ENCODE assay signal across 17 cellular contexts in the genomic region with DNA sequence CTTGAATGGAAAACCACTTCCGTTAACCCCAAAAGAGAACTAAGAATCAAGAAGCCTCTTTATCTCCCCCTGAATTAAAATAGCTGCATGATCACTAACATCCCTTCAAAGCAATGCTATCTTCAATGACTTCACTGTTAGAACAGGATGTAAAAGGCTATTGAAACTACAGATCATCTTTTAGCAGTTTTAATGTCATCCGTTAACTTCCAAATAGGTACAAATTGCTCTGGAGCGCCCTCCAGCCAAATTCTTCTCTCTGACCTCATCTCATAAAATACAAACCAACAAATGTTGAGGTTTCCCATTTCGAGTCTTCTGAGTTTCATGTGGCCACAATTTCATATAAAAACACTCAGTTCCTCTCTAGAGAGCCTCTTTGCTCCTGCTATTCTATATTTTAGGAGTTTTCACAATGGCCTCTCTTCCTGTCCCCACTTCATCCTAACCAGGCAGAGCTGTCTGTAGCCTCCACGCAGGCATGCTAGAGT. TPM values are rescaled to one million over a fixed set of nuclear protein-coding genes. Genes with fewer than 3 reads are reported as not detected.
DNase-seq lines count a peak whose midpoint lies in the region; ATAC-seq, FAIRE-seq and TF ChIP-seq lines count a peak whose summit lies in the region.
"Had no signal": no experiment of that assay in that cellular context is flagged by ENCODE, and none has a peak within 500 bp of the region (broad histone marks: within the 10 kb centered on the region; RNA-seq: fewer than 3 reads in every experiment).

No MANE protein-coding gene starts in this region.

- DNase-seq in stimulated activated naive CD8-positive, alpha-beta T cell treated with anti-CD3 and anti-CD28 coated beads, Interleukin-15, amount 100 ng/mL, for 72 hours = no peak
- no peak for DNase-seq in stimulated activated naive CD8-positive, alpha-beta T cell treated with anti-CD3 and anti-CD28 coated beads, Interleukin-15, Interleukin-2, amounts not matched to agents 100 U/mL and 50 U/mL, for 24 hours
- DNase-seq in GM12878 (ENCODE audit: low read depth, low spot score) (no peak), thyroid gland (no peak), neural progenitor cell (ENCODE audit: low spot score) (no peak)
- DNase-seq in CD8-positive, alpha-beta memory T cell = no peak
- DNase-seq: ACHN; activated CD4-positive, alpha-beta T cell treated with anti-CD3 and anti-CD28 coated beads, Interleukin-2, amount 10 ng/mL, durations not matched to agents 7 days and 5 days; activated effector memory CD4-positive, alpha-beta T cell treated with Interleukin-2 at 50 U/mL for 16 hours; DMS153; Karpas-422; T-cell; uterus had no signal

- H3K9me3 ChIP-seq in GM12878 (replicated peaks; ENCODE audit: control insufficient read depth, insufficient read depth, low read length) (no peaks in the 10 kb centered on the region), thyroid gland (no peaks in the 10 kb centered on the region), neural progenitor cell (ENCODE audit: low read depth) (no peaks in the 10 kb centered on the region)
- no peaks in the 10 kb centered on the region for H3K9me3 ChIP-seq in CD8-positive, alpha-beta memory T cell (ENCODE audit: low read length)
- H3K9me3 ChIP-seq: uterus had no signal

- peak overlapping the region; percentile 36; the same call in 1 of the 2 replicates for H3K9ac ChIP-seq in GM12878 (ENCODE audit: control insufficient read depth, insufficient read depth, low read length)
- H3K9ac ChIP-seq in neural progenitor cell = no peak overlapping the region
- H3K9ac ChIP-seq: parathyroid adenoma had no signal

- in situ Hi-C loops in GM12878 (cut with MboI) = no loop called here

- no peak overlapping the region for H3K27ac Mint-ChIP-seq in stimulated activated naive CD8-positive, alpha-beta T cell treated with anti-CD3 and anti-CD28 coated beads, Interleukin-15, amount 100 ng/mL, for 72 hours
- no peak overlapping the region for H3K27ac Mint-ChIP-seq in neural progenitor cell
- H3K27ac Mint-ChIP-seq in CD8-positive, alpha-beta memory T cell = no peak overlapping the region
- H3K27ac Mint-ChIP-seq: activated CD4-positive, alpha-beta T cell treated with anti-CD3 and anti-CD28 coated beads, Interleukin-2, amount 10 ng/mL, durations not matched to agents 7 days and 5 days; memory B cell; T-cell had no signal

- TF ChIP-seq RAD21 in GM12878 (IDR thresholded peaks at IDR 0.05; ENCODE audit: insufficient read depth, low read depth, low read length) = peak; percentile 33; the same call in 1 of the 2 replicates

- H3K4me1 ChIP-seq in GM12878 (ENCODE audit: control insufficient read depth, insufficient read depth, low read length) (peaks cover 51% of the 10 kb centered on the region), thyroid gland (no peaks in the 10 kb centered on the region), neural progenitor cell (peaks cover 6% of the 10 kb centered on the region)
- H3K4me1 ChIP-seq in CD8-positive, alpha-beta memory T cell (ENCODE audit: insufficient read depth, low read length) = no peaks in the 10 kb centered on the region
- H3K4me1 ChIP-seq: uterus had no signal

- no peak for TF ChIP-seq POLR2A in GM12878 (IDR thresholded peaks at IDR 0.05; ENCODE audit: low read depth, low read length)
- no peak for TF ChIP-seq POLR2A in thyroid gland (IDR thresholded peaks at IDR 0.05)

- H3F3A ChIP-seq in neural progenitor cell (ENCODE audit: low read depth) = no peaks in the 10 kb centered on the region

- H4K20me1 ChIP-seq in GM12878 (ENCODE audit: control insufficient read depth, insufficient read depth) (no peaks in the 10 kb centered on the region), neural progenitor cell (ENCODE audit: low read depth) (no peaks in the 10 kb centered on the region)

- TF ChIP-seq EP300 in GM12878 (IDR thresholded peaks at IDR 0.05; ENCODE audit: borderline replicate concordance in 1 of 2, control insufficient read depth in 1 of 2, low read depth in 2 of 2, low read length in 2 of 2) = peak in 1 of 2 experiments; percentile 52; a peak in 1 of 4 replicates

- SMC1A ChIA-PET in GM12878 (lab: Charles Lee; ENCODE audit: uncharacterized antibody, unreplicated experiment) = interaction anchor here (0.7 to 10.7 kb wide), 14 partner anchors 11 to 146 kb away, joined by 3 to 169 read pairs (median 6); partner anchors contain the start of gene B4GALT6

- CTCF ChIA-PET in GM12878 (lab: Yijun Ruan, JAX) = interaction anchor here (0.8 to 10.0 kb wide), 14 partner anchors 8 to 174 kb away, joined by 3 to 135 read pairs (median 4); partner anchors contain the start of genes B4GALT6 and DSG2
- CTCF ChIA-PET in CD8-positive, alpha-beta memory T cell (lab: Charles Lee) = no interaction called here

- H3K4me1 Mint-ChIP-seq in stimulated activated naive CD8-positive, alpha-beta T cell treated with anti-CD3 and anti-CD28 coated beads, Interleukin-15, amount 100 ng/mL, for 72 hours = peaks cover 22% of the 10 kb centered on the region
- peaks cover 7% of the 10 kb centered on the region for H3K4me1 Mint-ChIP-seq in neural progenitor cell
- peaks cover 0 to 6% (median 0%) of the 10 kb centered on the region in 3 donors for H3K4me1 Mint-ChIP-seq in CD8-positive, alpha-beta memory T cell
- H3K4me1 Mint-ChIP-seq: memory B cell had no signal

- peak overlapping the region; percentile 4; the same call in 1 of the 2 replicates for H3K4me3 ChIP-seq in GM12878
- H3K4me3 ChIP-seq in thyroid gland (replicated peaks in 1 of 3) = no peak overlapping the region
- no peak overlapping the region for H3K4me3 ChIP-seq in neural progenitor cell
- H3K4me3 ChIP-seq in CD8-positive, alpha-beta memory T cell (ENCODE audit: low read length) = no peak overlapping the region
- H3K4me3 ChIP-seq: uterus had no signal

- H3K27me3 Mint-ChIP-seq in stimulated activated naive CD8-positive, alpha-beta T cell treated with anti-CD3 and anti-CD28 coated beads, Interleukin-15, amount 100 ng/mL, for 72 hours = peaks cover 36% of the 10 kb centered on the region
- no peaks in the 10 kb centered on the region for H3K27me3 Mint-ChIP-seq in neural progenitor cell (ENCODE audit: insufficient read depth, low read depth)
- H3K27me3 Mint-ChIP-seq in CD8-positive, alpha-beta memory T cell = peaks cover 3 to 10% of the 10 kb centered on the region in 2 donors

- H3K27me3 ChIP-seq in GM12878 (replicated peaks in 1 of 2; ENCODE audit: control insufficient read depth in 2 of 2, insufficient read depth in 2 of 2, low read length in 1 of 2) (no peaks in the 10 kb centered on the region), thyroid gland (no peaks in the 10 kb centered on the region), neural progenitor cell (no peaks in the 10 kb centered on the region)
- no peaks in the 10 kb centered on the region for H3K27me3 ChIP-seq in CD8-positive, alpha-beta memory T cell (ENCODE audit: insufficient read depth, low read length, poor library complexity, severe bottlenecking)
- H3K27me3 ChIP-seq: uterus had no signal

- peaks cover 34% of the 10 kb centered on the region for H3K79me2 ChIP-seq in GM12878 (ENCODE audit: control insufficient read depth, insufficient read depth, low read length)
- no peaks in the 10 kb centered on the region for H3K79me2 ChIP-seq in neural progenitor cell (ENCODE audit: low read depth)

- RAD21 ChIA-PET in GM12878 (lab: Charles Lee; ENCODE audit: unreplicated experiment) = interaction anchor here (0.5 to 11.8 kb wide), 13 partner anchors 11 to 146 kb away, joined by 3 to 168 read pairs (median 4); partner anchors contain the start of gene B4GALT6

- peak overlapping the region; percentile 88 for H3K27ac ChIP-seq in GM12878 (ENCODE audit: control insufficient read depth, insufficient read depth)
- H3K27ac ChIP-seq in thyroid gland = no peak overlapping the region
- H3K27ac ChIP-seq in neural progenitor cell = no peak overlapping the region
- no peak overlapping the region for H3K27ac ChIP-seq in CD8-positive, alpha-beta memory T cell (ENCODE audit: low read depth, low read length)
- H3K27ac ChIP-seq: parathyroid adenoma, uterus had no signal

- no TSS peak for BruUV-seq in GM12878 (replicated peaks; lab: Mats Ljungman, UMichigan)

- WGBS in GM12878 (ENCODE audit: insufficient coverage, insufficient replicate concordance, low lambda C conversion rate, missing lambda C conversion rate) = 64% methylated on average over 5 of the region's 5 CpGs
- 77 to 80% methylated on average over 5 of the region's 5 CpGs for WGBS in thyroid gland, 2 donors

- POLR2A ChIA-PET in GM12878 (lab: Charles Lee) = interaction anchor here (1.2 to 4.3 kb wide), 6 partner anchors 11 to 39 kb away, joined by 3 to 60 read pairs (median 6); no protein-coding TSS in a partner anchor
- POLR2A ChIA-PET in CD8-positive, alpha-beta memory T cell (lab: Charles Lee) = no interaction called here

- H3K9me3 Mint-ChIP-seq in stimulated activated naive CD8-positive, alpha-beta T cell treated with anti-CD3 and anti-CD28 coated beads, Interleukin-15, amount 100 ng/mL, for 72 hours = no peaks in the 10 kb centered on the region
- H3K9me3 Mint-ChIP-seq in neural progenitor cell = no peaks in the 10 kb centered on the region
- no peaks in the 10 kb centered on the region for H3K9me3 Mint-ChIP-seq in CD8-positive, alpha-beta memory T cell
- H3K9me3 Mint-ChIP-seq: activated CD4-positive, alpha-beta T cell treated with anti-CD3 and anti-CD28 coated beads, Interleukin-2, amount 10 ng/mL, durations not matched to agents 7 days and 5 days; memory B cell; T-cell had no signal

- peak; percentile 7 to 39 (median 35); a peak in 3 of 6 replicates for TF ChIP-seq CTCF in GM12878 (IDR thresholded peaks at IDR 0.05 in 2 of 3, conservative IDR thresholded peaks at IDR 0.05 in 1 of 3; ENCODE audit: control insufficient read depth in 2 of 3, extremely low read depth in 1 of 3, insufficient read depth in 1 of 3, low read depth in 3 of 3, low read length in 3 of 3)
- no peak for TF ChIP-seq CTCF in thyroid gland (IDR thresholded peaks at IDR 0.05)
- no peak for TF ChIP-seq CTCF in neural progenitor cell (IDR thresholded peaks at IDR 0.05)

- peak overlapping the region; percentile 25 to 53 for H3K4me3 Mint-ChIP-seq in stimulated activated naive CD8-positive, alpha-beta T cell treated with anti-CD3 and anti-CD28 coated beads, Interleukin-15, amount 100 ng/mL, for 72 hours
- no peak overlapping the region for H3K4me3 Mint-ChIP-seq in neural progenitor cell
- no peak overlapping the region for H3K4me3 Mint-ChIP-seq in CD8-positive, alpha-beta memory T cell
- H3K4me3 Mint-ChIP-seq: activated CD4-positive, alpha-beta T cell treated with anti-CD3 and anti-CD28 coated beads, Interleukin-2, amount 10 ng/mL, durations not matched to agents 7 days and 5 days; memory B cell; T-cell had no signal

- intact Hi-C loops in GM12878 (cut with micrococcal nuclease; ENCODE audit: unreplicated experiment) = loop anchor here (2.0 to 5.0 kb wide), 2 partner anchors 38 to 146 kb away; partner anchors contain the start of gene B4GALT6
- intact Hi-C loops in thyroid gland (cut with DNase I) = no loop called here

- peak; percentile 63 for ATAC-seq in stimulated activated naive CD8-positive, alpha-beta T cell treated with anti-CD3 and anti-CD28 coated beads, Interleukin-15, amount 100 ng/mL, for 72 hours
- ATAC-seq in stimulated activated naive CD8-positive, alpha-beta T cell treated with anti-CD3 and anti-CD28 coated beads, Interleukin-15, Interleukin-2, amounts not matched to agents 100 U/mL and 50 U/mL, for 24 hours = no peak
- ATAC-seq in HG03457 (IDR thresholded peaks at IDR 0.05; ENCODE audit: unreplicated experiment) (peak; percentile 29), GM12878 (peak; percentile 40), HG02884 (IDR thresholded peaks at IDR 0.05; ENCODE audit: unreplicated experiment) (no peak)
- ATAC-seq: T-cell had no signal

- peak; percentile 49 for FAIRE-seq in GM12878 (lab: Jason Lieb, UNC)

- no peaks in the 10 kb centered on the region for H3K36me3 Mint-ChIP-seq in neural progenitor cell
- no peaks in the 10 kb centered on the region for H3K36me3 Mint-ChIP-seq in CD8-positive, alpha-beta memory T cell
- H3K36me3 Mint-ChIP-seq: memory B cell, T-cell had no signal

- H2AFZ ChIP-seq in GM12878 (ENCODE audit: control insufficient read depth, low read depth, low read length) (peak overlapping the region; percentile 19; the same call in 1 of the 2 replicates), neural progenitor cell (replicated peaks) (no peak overlapping the region)
- H2AFZ ChIP-seq: parathyroid adenoma had no signal

- peak overlapping the region; percentile 70 for H3K4me2 ChIP-seq in GM12878 (ENCODE audit: control insufficient read depth, insufficient read depth)
- no peak overlapping the region for H3K4me2 ChIP-seq in neural progenitor cell

- H3K36me3 ChIP-seq in GM12878 (ENCODE audit: control insufficient read depth in 2 of 2, insufficient read depth in 2 of 2, low read length in 1 of 2) = 0 out of 4 replicates have a peak, but pooled peaks cover 0 to 5% of the 10 kb centered on the region in 2 experiments
- H3K36me3 ChIP-seq in thyroid gland = no peaks in the 10 kb centered on the region
- H3K36me3 ChIP-seq in neural progenitor cell = no peaks in the 10 kb centered on the region
- H3K36me3 ChIP-seq in CD8-positive, alpha-beta memory T cell (ENCODE audit: insufficient read depth, low read length) = no peaks in the 10 kb centered on the region
- H3K36me3 ChIP-seq: uterus had no signal

RNA-seq across cellular contexts. Expression of gene B4GALT6, which starts 38.0 kb away (rescaled TPM):
- 40.1 and 41.4 TPM in 2 replicates for total RNA-seq in GM12878 (2013; cell fraction: nucleolus; rRNA removed)
- total RNA-seq in GM12878 (2014; rRNA removed) (14.8 and 17.8 TPM in 2 replicates), GM12878 (2014; rRNA removed; fragmentation: Illumina TruSeq; extraction: Trizol) (20.8 and 21.9 TPM in 2 replicates), GM12878 (2021) (43.0 and 44.5 TPM in 2 replicates), thyroid gland (1 to 10 TPM; 1.3 to 2.6 (median 2.5) TPM), neural progenitor cell (ENCODE audit: low replicate concordance) (11.2 and 16.3 TPM in 2 replicates)
- polyA plus RNA-seq in GM12878 (2011; ENCODE audit: low read depth) = 6.5 TPM
- polyA plus RNA-seq in GM12878 (2011; rRNA removed) (47.4 and 82.7 TPM in 2 replicates), GM12878 (2014; fragmentation: Illumina TruSeq; extraction: Trizol) (35.7 and 48.3 TPM in 2 replicates), GM12878 (2014; fragmentation: Nextera tagmentation; extraction: Ambion mirVana) (10 to 100 TPM; 13.4 to 14.1 TPM), GM12878 (2014; rRNA removed) (20.2 and 21.3 TPM in 2 replicates), GM12878 (2016; fragmentation: Nextera tagmentation; extraction: Ambion mirVana) (10 to 100 TPM; 11.9 to 13.6 TPM)
- polyA plus RNA-seq in GM12878 (2011; cell fraction: cytosol; rRNA removed) = 11.0 and 15.6 TPM in 2 replicates
- polyA plus RNA-seq in GM12878 (2011; cell fraction: nucleus; rRNA removed) = 32.3 and 32.5 TPM in 2 replicates
- polyA plus RNA-seq in GM12878 (2012) = 18.1 and 21.1 TPM in 2 replicates
- 26.6 and 46.6 TPM in 2 replicates for polyA minus RNA-seq in GM12878 (2011; rRNA and poly(A)+ RNA removed)
- polyA minus RNA-seq in GM12878 (2011; cell fraction: cytosol; rRNA and poly(A)+ RNA removed) = 24.7 and 28.3 TPM in 2 replicates
- 15.2 and 19.9 TPM in 2 replicates for polyA minus RNA-seq in GM12878 (2011; cell fraction: nucleus; rRNA and poly(A)+ RNA removed)
- total RNA-seq in CD8-positive, alpha-beta memory T cell = 1 to 10 TPM; 3.4 to 5.1 TPM
- 0.18 TPM for polyA plus RNA-seq in CD8-positive, alpha-beta memory T cell

RNA-seq across cellular contexts. Expression of gene TTR, which starts 54.7 kb away (rescaled TPM):
- total RNA-seq in GM12878 (2013; cell fraction: nucleolus; rRNA removed) = not detected in 2 replicates
- not detected in 2 replicates for total RNA-seq in GM12878 (2014; rRNA removed)
- total RNA-seq in GM12878 (2014; rRNA removed; fragmentation: Illumina TruSeq; extraction: Trizol) = not detected in 2 replicates
- 0.93 and 1.2 TPM in 2 replicates for total RNA-seq in GM12878 (2021)
- not detected for polyA plus RNA-seq in GM12878 (2011; ENCODE audit: low read depth)
- not detected in 2 replicates for polyA plus RNA-seq in GM12878 (2011; rRNA removed)
- polyA plus RNA-seq in GM12878 (2011; cell fraction: cytosol; rRNA removed) = not detected in 2 replicates
- polyA plus RNA-seq in GM12878 (2011; cell fraction: nucleus; rRNA removed) = not detected in 2 replicates
- polyA plus RNA-seq in GM12878 (2012) = not detected in 2 replicates
- not detected in 2 replicates for polyA plus RNA-seq in GM12878 (2014; fragmentation: Illumina TruSeq; extraction: Trizol)
- polyA plus RNA-seq in GM12878 (2014; fragmentation: Nextera tagmentation; extraction: Ambion mirVana) = under 1 TPM in 1 of 2 experiments, not detected in 1; 0.05 TPM
- polyA plus RNA-seq in GM12878 (2014; rRNA removed) = not detected in 2 replicates
- not detected for polyA plus RNA-seq in GM12878 (2016; fragmentation: Nextera tagmentation; extraction: Ambion mirVana)
- polyA minus RNA-seq in GM12878 (2011; rRNA and poly(A)+ RNA removed) = not detected in 2 replicates
- not detected in 2 replicates for polyA minus RNA-seq in GM12878 (2011; cell fraction: cytosol; rRNA and poly(A)+ RNA removed)
- polyA minus RNA-seq in GM12878 (2011; cell fraction: nucleus; rRNA and poly(A)+ RNA removed) = not detected in 2 replicates
- not detected for total RNA-seq in thyroid gland
- total RNA-seq in neural progenitor cell (ENCODE audit: low replicate concordance) = 1.8 TPM in 1 of 2 replicates, not detected in the other
- total RNA-seq in CD8-positive, alpha-beta memory T cell = not detected
- not detected for polyA plus RNA-seq in CD8-positive, alpha-beta memory T cell
- total RNA-seq: activated CD4-positive, alpha-beta T cell treated with anti-CD3 and anti-CD28 coated beads, Interleukin-2, amount 10 ng/mL, durations not matched to agents 7 days and 5 days; uterus had no signal

Comparison
In these comparisons a context has a peak if more than half of its experiments do, and no peak if none do; other contexts are left out.
1. ATAC-seq: peak in stimulated activated naive CD8-positive, alpha-beta T cell treated with anti-CD3 and anti-CD28 coated beads, Interleukin-15, amount 100 ng/mL, for 72 hours (single experiment), HG03457 (single experiment) and GM12878 (single experiment); none in stimulated activated naive CD8-positive, alpha-beta T cell treated with anti-CD3 and anti-CD28 coated beads, Interleukin-15, Interleukin-2, amounts not matched to agents 100 U/mL and 50 U/mL, for 24 hours (single experiment) and HG02884 (single experiment).
2. H3K4me3 Mint-ChIP-seq: peak in stimulated activated naive CD8-positive, alpha-beta T cell treated with anti-CD3 and anti-CD28 coated beads, Interleukin-15, amount 100 ng/mL, for 72 hours (2 of 2); none in neural progenitor cell (single experiment) and CD8-positive, alpha-beta memory T cell (0 of 7).
3. CTCF ChIP-seq: peak in GM12878 (3 of 3); none in thyroid gland (0 of 6) and neural progenitor cell (single experiment).